In genomic region chrX:104566921-104567501, GRCh38 we compare ENCODE assay signal across 16 cellular contexts. TPM values are rescaled to one million over a fixed set of nuclear protein-coding genes. Genes with fewer than 3 reads are reported as not detected.
A peak's percentile ranks its signal among the peaks of the same experiment; 100 is the strongest.
DNase-seq lines count a peak whose midpoint lies in the region; ATAC-seq and TF ChIP-seq lines count a peak whose summit lies in the region.
"Had no signal": no experiment of that assay in that cellular context is flagged by ENCODE, and none has a peak within 500 bp of the region (broad histone marks: within the 10 kb centered on the region; RNA-seq: fewer than 3 reads in every experiment).

No MANE protein-coding gene starts in this region.

- no peak overlapping the region for H2AFZ ChIP-seq in parathyroid adenoma

- DNase-seq in H7 (peak; percentile 36), astrocyte of the cerebellum (ENCODE audit: low read depth) (no peak), GM13976 (ENCODE audit: low spot score) (no peak), C1 segment of cervical spinal cord (lab: John Stamatoyannopoulos, UW) (no peak)
- DNase-seq in stimulated activated CD4-positive, alpha-beta T cell treated with anti-CD3 and anti-CD28 coated beads, Interleukin-1b, Interleukin-23, amount 100 ng/mL, for 48 hours: no peak
- DNase-seq: activated CD4-positive, alpha-beta T cell treated with anti-CD3 and anti-CD28 coated beads, Interleukin-2, amount 10 ng/mL, durations not matched to agents 7 days and 5 days; activated T-cell treated with anti-CD3 and anti-CD28 coated beads, Interleukin-2, amount 50 U/mL, for 72 hours; amniotic stem cell; NCI-H345; RPMI8226 had no signal

- H3K4me3 ChIP-seq in H7 (ENCODE audit: insufficient read depth, low read depth, low read length) (peak overlapping the region; percentile 53), astrocyte of the cerebellum (ENCODE audit: low read depth, low read length) (peak overlapping the region; percentile 38), iPS-15b (ENCODE audit: low read depth, low read length) (peak overlapping the region; percentile 85), parathyroid adenoma (ENCODE audit: low read depth, low read length) (no peak overlapping the region)

- H3K4me1 ChIP-seq in iPS-15b (ENCODE audit: control insufficient read depth, insufficient read depth, low read length) (no peaks in the 10 kb centered on the region), parathyroid adenoma (no peaks in the 10 kb centered on the region)

- peaks cover 67% of the 10 kb centered on the region for H3K27me3 ChIP-seq in H7 (ENCODE audit: control insufficient read depth, insufficient read depth, low read length)
- peaks cover 91% of the 10 kb centered on the region for H3K27me3 ChIP-seq in iPS-15b (ENCODE audit: control insufficient read depth, insufficient read depth, low read length)
- no peaks in the 10 kb centered on the region for H3K27me3 ChIP-seq in parathyroid adenoma (ENCODE audit: control insufficient read depth, insufficient read depth, low read length)

- TF ChIP-seq CTCF in astrocyte of the cerebellum (IDR thresholded peaks at IDR 0.05; ENCODE audit: low read depth, low read length, missing control alignments) (no peak), parathyroid adenoma (IDR thresholded peaks at IDR 0.05) (no peak), GM13976 (IDR thresholded peaks at IDR 0.05; ENCODE audit: borderline replicate concordance, control extremely low read depth, extremely low read depth, insufficient read depth, missing control alignments) (no peak)

- no peak overlapping the region for H3K27ac ChIP-seq in parathyroid adenoma

- no peaks in the 10 kb centered on the region for H3K79me2 ChIP-seq in parathyroid adenoma

- no peak for ATAC-seq in HG03108 (IDR thresholded peaks at IDR 0.05; ENCODE audit: unreplicated experiment)
- ATAC-seq: activated T-cell treated with anti-CD3 and anti-CD28 coated beads, Interleukin-2, amount 50 U/mL, for 72 hours had no signal

- H3K9me3 ChIP-seq in iPS-15b (ENCODE audit: control insufficient read depth, insufficient read depth, low read length) (no peaks in the 10 kb centered on the region), parathyroid adenoma (ENCODE audit: control insufficient read depth, low read length) (no peaks in the 10 kb centered on the region)

- peak overlapping the region; percentile 47 for H3K4me2 ChIP-seq in parathyroid adenoma (ENCODE audit: low read length)

- H3K9ac ChIP-seq in iPS-15b (ENCODE audit: low read depth, low read length): no peak overlapping the region
- H3K9ac ChIP-seq in parathyroid adenoma: no peak overlapping the region

- H3K36me3 ChIP-seq in H7 (replicated peaks; ENCODE audit: control insufficient read depth, insufficient read depth, low read length) (no peaks in the 10 kb centered on the region), iPS-15b (ENCODE audit: control insufficient read depth, insufficient read depth, low read length) (no peaks in the 10 kb centered on the region), parathyroid adenoma (ENCODE audit: control insufficient read depth, insufficient read depth, low read length) (no peaks in the 10 kb centered on the region)

- in situ Hi-C loops in astrocyte of the cerebellum (cut with HindIII; ENCODE audit: low sequenced_read_pairs) (no loop called here), GM13976 (cut with MboI; ENCODE audit: low sequenced_read_pairs, unreplicated experiment) (no loop called here)

RNA-seq across cellular contexts. Expression of gene IL1RAPL2, which starts 1.0 kb away (rescaled TPM):
- total RNA-seq in H7 (2014; rRNA removed; shearing (Covaris generic)): 0.03 and 0.22 TPM in 2 replicates
- total RNA-seq: activated CD4-positive, alpha-beta T cell treated with anti-CD3 and anti-CD28 coated beads, Interleukin-2, amount 10 ng/mL, durations not matched to agents 7 days and 5 days; activated T-cell treated with anti-CD3 and anti-CD28 coated beads, Interleukin-2, amount 50 U/mL, for 72 hours; B cell; M059J; T-helper 2 cell treated with Interferon-gamma antibody and Interleukin-4, amounts not matched to agents 100 ng/mL and 5 ng/mL, for 36 hours had no signal
